ENCODE assay signal across 8 cellular contexts in genomic region chr5:135578685-135579341, GRCh38. TPM values are rescaled to one million over a fixed set of nuclear protein-coding genes. Genes with fewer than 3 reads are reported as not detected.
DNase-seq lines count a peak whose midpoint lies in the region; ATAC-seq, FAIRE-seq and TF ChIP-seq lines count a peak whose summit lies in the region.

Gene CXCL14, minus strand, starts transcription at chr5:135578991. Its CDS starts 213 bp downstream, at chr5:135578778.

- H3K36me3 Mint-ChIP-seq in effector memory CD8-positive, alpha-beta T cell (ENCODE audit: insufficient read depth) = no peaks in the 10 kb centered on the region

- H3K27me3 ChIP-seq in bronchial epithelial cell (ENCODE audit: control insufficient read depth, insufficient read depth, low read length) = peaks cover 25% of the 10 kb centered on the region
- no peaks in the 10 kb centered on the region for H3K27me3 ChIP-seq in thoracic aorta (replicated peaks; ENCODE audit: insufficient read depth)

- no peaks in the 10 kb centered on the region for H3K4me1 ChIP-seq in thoracic aorta (ENCODE audit: control insufficient read depth in 1 of 2, low read depth in 2 of 2)

- FAIRE-seq in bronchial epithelial cell (lab: Jason Lieb, UNC) = no peak

- peak within 1 kb of the TSS; percentile 39 for H3K4me3 ChIP-seq in bronchial epithelial cell (ENCODE audit: low read depth, low read length)
- peak within 1 kb of the TSS; percentile 16 for H3K4me3 ChIP-seq in thoracic aorta

- H3K9me3 Mint-ChIP-seq in effector memory CD8-positive, alpha-beta T cell = no peaks in the 10 kb centered on the region

- DNase-seq in AG08396 (ENCODE audit: low spot score) (peak; percentile 75), MV-4-11 (lab: John Stamatoyannopoulos, UW) (peak; percentile 78), bronchial epithelial cell (ENCODE audit: low read depth) (peak; percentile 85), kidney glomerular epithelial cell (lab: John Stamatoyannopoulos, UW) (peak; percentile 28), thoracic aorta (ENCODE audit: low spot score) (no peak), GM13977 (ENCODE audit: low spot score) (no peak)
- no peak for DNase-seq in effector memory CD8-positive, alpha-beta T cell

- H3K4me3 Mint-ChIP-seq in effector memory CD8-positive, alpha-beta T cell = no peak within 1 kb of the TSS

- H3K27ac ChIP-seq in thoracic aorta = no peak within 1 kb of the TSS

- H3K4me1 Mint-ChIP-seq in effector memory CD8-positive, alpha-beta T cell (ENCODE audit: low read depth in 2 of 2) = peaks cover 0 to 2% of the 10 kb centered on the region in 2 donors

- no peak for TF ChIP-seq CTCF in bronchial epithelial cell (IDR thresholded peaks at IDR 0.05; ENCODE audit: insufficient read depth, low read length, severe bottlenecking)
- no peak for TF ChIP-seq CTCF in thoracic aorta (IDR thresholded peaks at IDR 0.05)
- no peak for TF ChIP-seq CTCF in GM13977 (IDR thresholded peaks at IDR 0.05; ENCODE audit: extremely low read depth, insufficient read depth, missing control alignments)

- H3K27ac Mint-ChIP-seq in effector memory CD8-positive, alpha-beta T cell = no peak within 1 kb of the TSS

- in situ Hi-C loops in GM13977 (cut with MboI; ENCODE audit: low pct_unique_long_range_greater_than_20kb, low sequenced_read_pairs, unreplicated experiment) = no loop called here

- ATAC-seq in thoracic aorta (ENCODE audit: insufficient number of reproducible peaks, low FRiP score, low read depth) (no peak), GM18861 (IDR thresholded peaks at IDR 0.05; ENCODE audit: unreplicated experiment) (no peak)
- ATAC-seq in effector memory CD8-positive, alpha-beta T cell (replicated peaks) = no peak

- peaks cover 53 to 96% of the 10 kb centered on the region in 2 donors for H3K27me3 Mint-ChIP-seq in effector memory CD8-positive, alpha-beta T cell

- H3K36me3 ChIP-seq in bronchial epithelial cell (ENCODE audit: control insufficient read depth, insufficient read depth, low read length) (no peaks in the 10 kb centered on the region), thoracic aorta (no peaks in the 10 kb centered on the region)

- no peaks in the 10 kb centered on the region for H3K9me3 ChIP-seq in thoracic aorta

RNA-seq across cellular contexts. Expression of gene CXCL14, which starts in this region (rescaled TPM):
- 0.26 and 1.3 TPM in 2 replicates for total RNA-seq in bronchial epithelial cell
- 10 to 100 TPM; 27.5 to 28.7 TPM for total RNA-seq in thoracic aorta

Comparison
In these comparisons a context has a peak if more than half of its experiments do, and no peak if none do; other contexts are left out.
1. RNA of gene CXCL14 (total RNA-seq): 27.5 to 28.7 TPM in thoracic aorta; 0.26 to 1.3 TPM in bronchial epithelial cell; every median in the first group is over 10 times any median in the second.
2. DNase-seq: peak in AG08396 (single experiment), MV-4-11 (single experiment), bronchial epithelial cell (single experiment) and kidney glomerular epithelial cell (single experiment); none in thoracic aorta (single experiment), GM13977 (single experiment) and effector memory CD8-positive, alpha-beta T cell (0 of 3).